ENCODE assay signal across 11 cellular contexts in genomic region chr1:11845641-11846335, GRCh38. TPM values are rescaled to one million over a fixed set of nuclear protein-coding genes. Genes with fewer than 3 reads are reported as not detected.
A peak's percentile ranks its signal among the peaks of the same experiment; 100 is the strongest.
DNase-seq lines count a peak whose midpoint lies in the region; ATAC-seq and TF ChIP-seq lines count a peak whose summit lies in the region.
"Had no signal": no experiment of that assay in that cellular context is flagged by ENCODE, and none has a peak within 500 bp of the region (broad histone marks: within the 10 kb centered on the region; RNA-seq: fewer than 3 reads in every experiment).

No MANE protein-coding gene starts in this region.

- H2BK15ac ChIP-seq in IMR-90 (ENCODE audit: low read depth, low read length) = no peak overlapping the region

- no peak overlapping the region for H2BK120ac ChIP-seq in IMR-90 (ENCODE audit: low read depth, low read length)

- H3K4ac ChIP-seq in IMR-90 (ENCODE audit: low read depth, low read length) = no peak overlapping the region

- no peak overlapping the region for H2BK20ac ChIP-seq in IMR-90 (ENCODE audit: low read depth, low read length)

- H3K9me3 ChIP-seq in IMR-90 (ENCODE audit: control insufficient read depth, insufficient read depth, low read length) = no peaks in the 10 kb centered on the region
- no peaks in the 10 kb centered on the region for H3K9me3 ChIP-seq in T-helper 17 cell (ENCODE audit: control insufficient read depth, low read length, poor library complexity, severe bottlenecking)

- peaks cover 35% of the 10 kb centered on the region for H3K36me3 ChIP-seq in IMR-90 (ENCODE audit: control insufficient read depth, insufficient read depth, low read length)

- no TSS peak for BruUV-seq in IMR-90 (replicated peaks; lab: Mats Ljungman, UMichigan)

- H3K79me1 ChIP-seq in IMR-90 (ENCODE audit: low read depth in 1 of 2, low read length in 2 of 2) = no peaks in the 10 kb centered on the region

- H3K27me3 ChIP-seq in IMR-90 (ENCODE audit: control insufficient read depth, insufficient read depth, low read length) = no peaks in the 10 kb centered on the region; the same call in 1 of the 2 replicates

- POLR2A ChIA-PET in IMR-90 (lab: Charles Lee; ENCODE audit: unreplicated experiment) = no interaction called here

- no peak overlapping the region for H2BK5ac ChIP-seq in IMR-90 (ENCODE audit: low read depth, low read length, poor library complexity, severe bottlenecking)

- H3K36me3 Mint-ChIP-seq in T-helper 17 cell (ENCODE audit: low read depth) = peaks cover 6% of the 10 kb centered on the region

- intact Hi-C loops in IMR-90 (cut with micrococcal nuclease) = no loop called here

- peaks cover 8% of the 10 kb centered on the region for H3K4me1 Mint-ChIP-seq in T-helper 17 cell

- H3K4me3 ChIP-seq in IMR-90 (ENCODE audit: insufficient read depth, low read depth, low read length) = no peak overlapping the region

- peaks cover 5% of the 10 kb centered on the region; the same call in 1 of the 2 replicates for H3K4me1 ChIP-seq in IMR-90 (ENCODE audit: control insufficient read depth, insufficient read depth, low read length)

- H4K8ac ChIP-seq in IMR-90 (ENCODE audit: low read depth in 2 of 2, low read length in 2 of 2) = no peak overlapping the region

- H4K91ac ChIP-seq in IMR-90 (ENCODE audit: insufficient read depth, low read depth, low read length) = no peak overlapping the region

- WGBS in IMR-90 (ENCODE audit: extremely low coverage in 2 of 2, insufficient read length in 1 of 2), 2 experiments = no CpG with 5 or more reads among the region's 5 CpGs

- no peak overlapping the region for H3K18ac ChIP-seq in IMR-90 (ENCODE audit: low read depth, low read length)

- no peak for ATAC-seq in IMR-90 (ENCODE audit: low read depth)
- no peak for ATAC-seq in T-helper 17 cell
- ATAC-seq in GM21576 (IDR thresholded peaks at IDR 0.05; ENCODE audit: unreplicated experiment) = no peak

- H3K27ac ChIP-seq in IMR-90 (ENCODE audit: insufficient read depth, low read length) = no peak overlapping the region

- H3K27ac Mint-ChIP-seq in T-helper 17 cell = no peak overlapping the region

- H3K56ac ChIP-seq in IMR-90 (ENCODE audit: extremely low read depth, insufficient read depth, low read length) = no peak overlapping the region

- DNase-seq in AG20443 (ENCODE audit: low spot score) (peak; percentile 39), IMR-90 (peak; percentile 24), cerebellar cortex (ENCODE audit: low spot score) (peak; percentile 7), NCI-H146 (lab: John Stamatoyannopoulos, UW) (no peak), T-helper 17 cell (no peak)
- DNase-seq: mesenchymal stem cell; NCI-H187; stimulated activated CD4-positive, alpha-beta T cell treated with anti-CD3 and anti-CD28 coated beads, Interleukin-15, amount 100 ng/mL, for 24 hours had no signal

- no peak overlapping the region for H2AK9ac ChIP-seq in IMR-90 (replicated peaks; ENCODE audit: low read depth, low read length, poor library complexity)

- no peak overlapping the region for H3K4me2 ChIP-seq in IMR-90 (ENCODE audit: low read depth, low read length)

- H3K4me3 Mint-ChIP-seq in T-helper 17 cell = no peak overlapping the region

- H2AK5ac ChIP-seq in IMR-90 (ENCODE audit: low read depth, low read length) = no peak overlapping the region

- TF ChIP-seq POLR2A in IMR-90 (IDR thresholded peaks at IDR 0.05; ENCODE audit: low read depth, low read length) = no peak

- dilution Hi-C loops in IMR-90 (cut with HindIII; ENCODE audit: low sequenced_read_pairs, unreplicated experiment) = no loop called here

- in situ Hi-C loops in IMR-90 (cut with MboI; ENCODE audit: low sequenced_read_pairs) = no loop called here

- TF ChIP-seq CTCF in IMR-90 (conservative IDR thresholded peaks at IDR 0.05; ENCODE audit: low read depth, low read length) = no peak

- H4K5ac ChIP-seq in IMR-90 (ENCODE audit: low read depth, low read length) = no peak overlapping the region

- CTCF ChIA-PET in IMR-90 (lab: Yijun Ruan, JAX) = no interaction called here

- TF ChIP-seq RAD21 in IMR-90 (IDR thresholded peaks at IDR 0.05; ENCODE audit: low read length) = no peak

- peaks cover 17% of the 10 kb centered on the region; the same call in 1 of the 2 replicates for H4K20me1 ChIP-seq in IMR-90 (ENCODE audit: insufficient read depth, low read length)

- no peak overlapping the region for H3K23ac ChIP-seq in IMR-90 (ENCODE audit: low read depth, low read length)

- peaks cover 12% of the 10 kb centered on the region for H3K27me3 Mint-ChIP-seq in T-helper 17 cell

- H3K9me1 ChIP-seq in IMR-90 (ENCODE audit: insufficient read depth, low read length) = peaks cover 11% of the 10 kb centered on the region; the same call in 1 of the 2 replicates

- H3K14ac ChIP-seq in IMR-90 (replicated peaks; ENCODE audit: low read depth, low read length) = no peak overlapping the region

- H2AFZ ChIP-seq in IMR-90 (replicated peaks; ENCODE audit: low read length, poor library complexity) = no peak overlapping the region

- H3K9ac ChIP-seq in IMR-90 (ENCODE audit: low read depth, low read length) = no peak overlapping the region

TF ChIP-seq in IMR-90, 13 proteins besides CTCF, POLR2A, EP300 and RAD21:
- no peak for TF ChIP-seq BHLHE40 (IDR thresholded peaks at IDR 0.05; ENCODE audit: low read depth, low read length)
- TF ChIP-seq CEBPB (IDR thresholded peaks at IDR 0.05; ENCODE audit: low read depth, low read length) = no peak
- TF ChIP-seq MAFK (IDR thresholded peaks at IDR 0.05; ENCODE audit: low read depth, low read length) = no peak
- TF ChIP-seq USF2 (IDR thresholded peaks at IDR 0.05; ENCODE audit: low read depth, low read length) = no peak
- no peak for TF ChIP-seq CHD1 (IDR thresholded peaks at IDR 0.05; ENCODE audit: low read depth, low read length)
- TF ChIP-seq RCOR1 (IDR thresholded peaks at IDR 0.05; ENCODE audit: insufficient replicate concordance, low read length) = no peak
- TF ChIP-seq MXI1 (IDR thresholded peaks at IDR 0.05; ENCODE audit: borderline replicate concordance, low read depth, low read length) = no peak
- TF ChIP-seq MAZ (IDR thresholded peaks at IDR 0.05; ENCODE audit: borderline replicate concordance, low read depth, low read length) = no peak
- TF ChIP-seq RFX5 (IDR thresholded peaks at IDR 0.05; ENCODE audit: low read depth, low read length) = no peak

RNA-seq across cellular contexts. Expression of gene NPPA, which starts 1.8 kb away (rescaled TPM):
- total RNA-seq in IMR-90 (2012; rRNA removed) (not detected in 2 replicates), T-helper 17 cell (not detected)
- not detected in 2 replicates for polyA plus RNA-seq in IMR-90 (2012; rRNA removed)
- not detected in 2 replicates for polyA plus RNA-seq in IMR-90 (2012; cell fraction: cytosol; rRNA removed)
- polyA plus RNA-seq in IMR-90 (2012; cell fraction: nucleus; rRNA removed; ENCODE audit: low replicate concordance) = not detected in 2 replicates
- total RNA-seq: epithelial cell of proximal tubule had no signal

RNA-seq across cellular contexts. Expression of gene NPPB, which starts 13.0 kb away (rescaled TPM):
- total RNA-seq in IMR-90 (2012; rRNA removed) (not detected in 2 replicates), T-helper 17 cell (not detected)
- polyA plus RNA-seq in IMR-90 (2012; rRNA removed) = 0.24 TPM in 1 of 2 replicates, not detected in the other
- 0.10 TPM in 1 of 2 replicates, not detected in the other for polyA plus RNA-seq in IMR-90 (2012; cell fraction: cytosol; rRNA removed)
- polyA plus RNA-seq in IMR-90 (2012; cell fraction: nucleus; rRNA removed; ENCODE audit: low replicate concordance) = 0.16 TPM in 1 of 2 replicates, not detected in the other
- total RNA-seq: temporal lobe had no signal

RNA-seq across cellular contexts. Expression of gene CLCN6, which starts 39.8 kb away (rescaled TPM):
- total RNA-seq in IMR-90 (2012; rRNA removed) (4.1 and 5.0 TPM in 2 replicates), T-helper 17 cell (10 to 100 TPM; 11.7 to 13.8 TPM)
- polyA plus RNA-seq in IMR-90 (2012; rRNA removed) = 9.7 and 10.6 TPM in 2 replicates
- 3.5 and 5.0 TPM in 2 replicates for polyA plus RNA-seq in IMR-90 (2012; cell fraction: cytosol; rRNA removed)
- polyA plus RNA-seq in IMR-90 (2012; cell fraction: nucleus; rRNA removed; ENCODE audit: low replicate concordance) = 42.7 and 54.8 TPM in 2 replicates

RNA-seq across cellular contexts. Expression of gene MTHFR, which starts 40.0 kb away (rescaled TPM):
- total RNA-seq in IMR-90 (2012; rRNA removed) (6.7 and 7.3 TPM in 2 replicates), T-helper 17 cell (10 to 100 TPM; 31.5 to 35.1 TPM)
- polyA plus RNA-seq in IMR-90 (2012; rRNA removed) = 6.7 and 7.4 TPM in 2 replicates
- 3.5 and 5.5 TPM in 2 replicates for polyA plus RNA-seq in IMR-90 (2012; cell fraction: cytosol; rRNA removed)
- polyA plus RNA-seq in IMR-90 (2012; cell fraction: nucleus; rRNA removed; ENCODE audit: low replicate concordance) = 16.7 and 23.0 TPM in 2 replicates

Comparison
In these comparisons a context has a peak if more than half of its experiments do, and no peak if none do; other contexts are left out.
1. DNase-seq: peak in AG20443 (single experiment), IMR-90 (single experiment) and cerebellar cortex (single experiment); none in NCI-H146 (single experiment) and T-helper 17 cell (0 of 3).